ENCODE assay signal across 9 cellular contexts in genomic region chr12:97148941-97149559, GRCh38.
DNase-seq lines count a peak whose midpoint lies in the region; ATAC-seq and TF ChIP-seq lines count a peak whose summit lies in the region.
"Had no signal": no experiment of that assay in that cellular context is flagged by ENCODE, and none has a peak within 500 bp of the region (broad histone marks: within the 10 kb centered on the region; RNA-seq: fewer than 3 reads in every experiment).

No MANE protein-coding gene starts in this region.

- no peaks in the 10 kb centered on the region for H3K36me3 ChIP-seq in CD8-positive, alpha-beta memory T cell (ENCODE audit: insufficient read depth, low read length)

- no peak overlapping the region for H3K4me3 Mint-ChIP-seq in CD8-positive, alpha-beta memory T cell
- H3K4me3 Mint-ChIP-seq in progenitor cell of endocrine pancreas (ENCODE audit: low read depth): no peak overlapping the region

- peak; percentile 85 for TF ChIP-seq CTCF in progenitor cell of endocrine pancreas (IDR thresholded peaks at IDR 0.05; ENCODE audit: unreplicated experiment)

- H3K4me3 ChIP-seq in CD8-positive, alpha-beta memory T cell (ENCODE audit: low read length): no peak overlapping the region
- H3K4me3 ChIP-seq: SK-N-MC had no signal

- H3K9me3 ChIP-seq in CD8-positive, alpha-beta memory T cell (ENCODE audit: low read length): no peaks in the 10 kb centered on the region

- no peaks in the 10 kb centered on the region for H3K9me3 Mint-ChIP-seq in CD8-positive, alpha-beta memory T cell
- no peaks in the 10 kb centered on the region for H3K9me3 Mint-ChIP-seq in progenitor cell of endocrine pancreas (ENCODE audit: low read depth)

- no peaks in the 10 kb centered on the region for H3K36me3 Mint-ChIP-seq in CD8-positive, alpha-beta memory T cell
- H3K36me3 Mint-ChIP-seq in progenitor cell of endocrine pancreas (ENCODE audit: insufficient read depth): no peaks in the 10 kb centered on the region

- peaks cover 3 to 16% of the 10 kb centered on the region in 2 donors for H3K27me3 Mint-ChIP-seq in CD8-positive, alpha-beta memory T cell
- no peaks in the 10 kb centered on the region for H3K27me3 Mint-ChIP-seq in progenitor cell of endocrine pancreas

- peak; percentile 1 to 45 (median 5) for DNase-seq in CD8-positive, alpha-beta memory T cell
- peak; percentile 59 to 76 for DNase-seq in NOMO-1 (lab: John Stamatoyannopoulos, UW; ENCODE audit: unreplicated experiment in 2 of 2)
- peak; percentile 14 for DNase-seq in activated T-cell treated with anti-CD3 and anti-CD28 coated beads for 1 hour (ENCODE audit: low read depth)
- DNase-seq in glomerular endothelial cell (ENCODE audit: extremely low read depth, low read depth, low spot score): peak; percentile 9
- peak; percentile 44 for DNase-seq in progenitor cell of endocrine pancreas (ENCODE audit: low spot score, unreplicated experiment)
- DNase-seq in cortex of kidney (lab: John Stamatoyannopoulos, UW): no peak

- CTCF ChIA-PET in CD8-positive, alpha-beta memory T cell (lab: Charles Lee): interaction anchor here (1.0 to 2.1 kb wide), 2 partner anchors 30 to 1249 kb away, joined by 3 to 14 read pairs; no protein-coding TSS in a partner anchor

- H3K4me1 ChIP-seq in CD8-positive, alpha-beta memory T cell (ENCODE audit: insufficient read depth, low read length): no peaks in the 10 kb centered on the region

- H3K27ac ChIP-seq in CD8-positive, alpha-beta memory T cell (ENCODE audit: low read depth, low read length): no peak overlapping the region
- H3K27ac ChIP-seq: SK-N-MC had no signal

- H3K27me3 ChIP-seq in CD8-positive, alpha-beta memory T cell (ENCODE audit: insufficient read depth, low read length, poor library complexity, severe bottlenecking): no peaks in the 10 kb centered on the region

- POLR2A ChIA-PET in CD8-positive, alpha-beta memory T cell (lab: Charles Lee): no interaction called here

- peak overlapping the region in 1 of 8 donors; percentile 26 for H3K27ac Mint-ChIP-seq in CD8-positive, alpha-beta memory T cell
- H3K27ac Mint-ChIP-seq in progenitor cell of endocrine pancreas: no peak overlapping the region

- H3K4me1 Mint-ChIP-seq in CD8-positive, alpha-beta memory T cell: peaks cover 0 to 2% (median 0%) of the 10 kb centered on the region in 3 donors
- no peaks in the 10 kb centered on the region for H3K4me1 Mint-ChIP-seq in progenitor cell of endocrine pancreas (ENCODE audit: low read depth)

- ATAC-seq in GM19397 (IDR thresholded peaks at IDR 0.05; ENCODE audit: unreplicated experiment): peak; percentile 99
- peak; percentile 99 for ATAC-seq in HG03378 (IDR thresholded peaks at IDR 0.05; ENCODE audit: unreplicated experiment)
